In the genomic region with DNA sequence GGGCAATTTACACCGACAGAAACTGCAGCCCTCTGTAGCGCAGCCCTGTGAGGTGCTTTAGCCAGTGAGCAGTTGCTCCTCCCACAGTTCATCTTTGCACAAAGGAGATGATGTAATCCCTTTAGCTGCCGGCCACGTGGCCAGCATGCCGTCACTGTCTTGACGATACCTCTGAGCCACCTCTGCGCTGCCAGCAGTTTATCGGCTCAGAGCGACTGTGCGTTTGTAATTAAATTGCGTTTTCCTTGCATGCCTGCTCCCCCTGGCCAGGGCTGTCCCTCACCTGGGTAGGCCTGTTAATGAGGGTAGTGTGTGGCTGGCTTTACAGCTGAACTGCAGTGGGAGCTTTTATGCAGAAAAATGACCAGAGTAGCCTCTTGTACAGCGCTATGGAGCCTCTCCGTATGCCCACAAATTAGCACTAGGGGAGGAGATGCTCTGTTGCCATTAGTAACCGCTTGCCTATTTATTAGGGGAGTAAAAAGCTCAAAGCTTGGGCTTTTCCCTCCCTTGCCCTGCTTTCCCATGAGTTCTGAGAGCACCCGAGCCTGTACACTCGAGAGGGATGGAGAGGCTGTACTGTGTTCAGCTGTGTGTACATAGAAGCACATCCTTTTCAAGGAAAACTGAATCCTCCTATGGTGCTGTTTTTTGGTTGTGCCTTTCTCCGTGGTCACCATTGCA, we compare ENCODE assay signal across 8 cellular contexts.
DNase-seq lines count a peak whose midpoint lies in the region; ATAC-seq and TF ChIP-seq lines count a peak whose summit lies in the region.

No MANE protein-coding gene starts in this region.

- H3K4me1 Mint-ChIP-seq in osteocyte (ENCODE audit: unreplicated experiment) (peaks cover 70% of the 10 kb centered on the region), Calu3 (ENCODE audit: low read depth, unreplicated experiment) (peaks cover 29% of the 10 kb centered on the region)
- no peaks in the 10 kb centered on the region for H3K4me1 Mint-ChIP-seq in activated T-cell treated with anti-CD3 and anti-CD28 coated beads, Interleukin-2, amount 50 U/mL, for 24 hours (ENCODE audit: low read depth)

- intact Hi-C loops in Calu3 (cut with micrococcal nuclease; ENCODE audit: unreplicated experiment) = no loop called here

- no peak for TF ChIP-seq CTCF in osteocyte (IDR thresholded peaks at IDR 0.05)
- no peak for TF ChIP-seq CTCF in Calu3 (IDR thresholded peaks at IDR 0.05; ENCODE audit: unreplicated experiment)

- CTCF ChIA-PET in Calu3 (lab: Charles Lee) = no interaction called here

- ATAC-seq in HG03520 (IDR thresholded peaks at IDR 0.05; ENCODE audit: unreplicated experiment) (peak; percentile 37), GM21576 (IDR thresholded peaks at IDR 0.05; ENCODE audit: unreplicated experiment) (no peak)

- H3K36me3 Mint-ChIP-seq in osteocyte (ENCODE audit: unreplicated experiment) = no peaks in the 10 kb centered on the region
- H3K36me3 Mint-ChIP-seq in activated T-cell treated with anti-CD3 and anti-CD28 coated beads, Interleukin-2, amount 50 U/mL, for 24 hours (ENCODE audit: low read depth) = no peaks in the 10 kb centered on the region
- H3K36me3 Mint-ChIP-seq in Calu3 (ENCODE audit: insufficient read depth, unreplicated experiment) = peaks cover 5% of the 10 kb centered on the region

- DNase-seq in C1 segment of cervical spinal cord (lab: John Stamatoyannopoulos, UW) (peak in 12 of 14 donors; percentile 22 to 92 (median 56)), RPMI8226 (peak; percentile 89), fibroblast of the conjunctiva (ENCODE audit: low read depth) (peak; percentile 60), osteocyte (ENCODE audit: extremely low spot score, unreplicated experiment) (no peak), Calu3 (no peak)
- DNase-seq in activated T-cell treated with anti-CD3 and anti-CD28 coated beads, Interleukin-2, amount 50 U/mL, for 24 hours = no peak

- H3K27me3 Mint-ChIP-seq in osteocyte (ENCODE audit: unreplicated experiment) (no peaks in the 10 kb centered on the region), Calu3 (ENCODE audit: unreplicated experiment) (no peaks in the 10 kb centered on the region)
- peaks cover 14% of the 10 kb centered on the region for H3K27me3 Mint-ChIP-seq in activated T-cell treated with anti-CD3 and anti-CD28 coated beads, Interleukin-2, amount 50 U/mL, for 24 hours

- no TSS peak for BruUV-seq in Calu3 (replicated peaks; lab: Mats Ljungman, UMichigan)

- H3K27ac Mint-ChIP-seq in osteocyte (ENCODE audit: unreplicated experiment) (peak overlapping the region; percentile 79), Calu3 (ENCODE audit: unreplicated experiment) (no peak overlapping the region)
- H3K27ac Mint-ChIP-seq in activated T-cell treated with anti-CD3 and anti-CD28 coated beads, Interleukin-2, amount 50 U/mL, for 24 hours = no peak overlapping the region

- no peaks in the 10 kb centered on the region for H3K9me3 Mint-ChIP-seq in osteocyte (ENCODE audit: unreplicated experiment)
- H3K9me3 Mint-ChIP-seq in activated T-cell treated with anti-CD3 and anti-CD28 coated beads, Interleukin-2, amount 50 U/mL, for 24 hours = no peaks in the 10 kb centered on the region
- H3K9me3 Mint-ChIP-seq in Calu3 (ENCODE audit: low read depth, unreplicated experiment) = no peaks in the 10 kb centered on the region

- H3K4me3 Mint-ChIP-seq in osteocyte (ENCODE audit: unreplicated experiment) (no peak overlapping the region), Calu3 (ENCODE audit: low read depth, unreplicated experiment) (no peak overlapping the region)
- no peak overlapping the region for H3K4me3 Mint-ChIP-seq in activated T-cell treated with anti-CD3 and anti-CD28 coated beads, Interleukin-2, amount 50 U/mL, for 24 hours

Comparison
In these comparisons a context has a peak if more than half of its experiments do, and no peak if none do; other contexts are left out.
1. DNase-seq: peak in C1 segment of cervical spinal cord (12 of 14), RPMI8226 (single experiment) and fibroblast of the conjunctiva (single experiment); none in osteocyte (single experiment), activated T-cell treated with anti-CD3 and anti-CD28 coated beads, Interleukin-2, amount 50 U/mL, for 24 hours (single experiment) and Calu3 (single experiment).